13 cellular contexts compared by ENCODE assay signal in genomic region chr7:139702313-139702731, GRCh38.
DNase-seq lines count a peak whose midpoint lies in the region; ATAC-seq, FAIRE-seq and TF ChIP-seq lines count a peak whose summit lies in the region.
"Had no signal": no experiment of that assay in that cellular context is flagged by ENCODE, and none has a peak within 500 bp of the region (broad histone marks: within the 10 kb centered on the region; RNA-seq: fewer than 3 reads in every experiment).

No MANE protein-coding gene starts in this region.

- no peak overlapping the region for H3K4ac ChIP-seq in neuronal stem cell (ENCODE audit: low read length)

- H3K36me3 ChIP-seq in colonic mucosa (no peaks in the 10 kb centered on the region), lung (ENCODE audit: control insufficient read depth in 2 of 2, insufficient read depth in 2 of 2, low read length in 2 of 2) (peaks cover 0 to 29% of the 10 kb centered on the region in 2 donors), aorta (ENCODE audit: control insufficient read depth in 1 of 2, insufficient read depth in 2 of 2, low read length in 1 of 2) (no peaks in the 10 kb centered on the region), neuronal stem cell (replicated peaks in 1 of 2; ENCODE audit: control insufficient read depth in 2 of 2, insufficient read depth in 2 of 2, low read length in 2 of 2) (peaks cover 0 to 28% of the 10 kb centered on the region in 2 donors)

- H3K14ac ChIP-seq in neuronal stem cell (ENCODE audit: low read length), result no peak overlapping the region

- H3K4me1 Mint-ChIP-seq in naive thymus-derived CD8-positive, alpha-beta T cell, result peaks cover 10 to 44% (median 24%) of the 10 kb centered on the region in 4 donors

- no peak overlapping the region for H3K4me2 ChIP-seq in neuronal stem cell (ENCODE audit: insufficient read depth, low read length, poor library complexity, severe bottlenecking)

- no peaks in the 10 kb centered on the region for H3K9me3 Mint-ChIP-seq in naive thymus-derived CD8-positive, alpha-beta T cell

- no peak overlapping the region for H4K91ac ChIP-seq in neuronal stem cell (ENCODE audit: low read depth, low read length, poor library complexity)

- no peak for FAIRE-seq in GM19239 (lab: Jason Lieb, UNC)
- FAIRE-seq: H54 had no signal

- H3K27me3 ChIP-seq in colonic mucosa (no peaks in the 10 kb centered on the region), lung (ENCODE audit: control insufficient read depth, insufficient read depth) (no peaks in the 10 kb centered on the region), aorta (ENCODE audit: control insufficient read depth in 1 of 2, insufficient read depth in 2 of 2, low read length in 1 of 2) (no peaks in the 10 kb centered on the region), neuronal stem cell (ENCODE audit: control insufficient read depth in 3 of 3, insufficient read depth in 3 of 3, low read depth in 1 of 3, low read length in 3 of 3) (no peaks in the 10 kb centered on the region)
- H3K27me3 ChIP-seq: MG63 had no signal

- peak; percentile 21 for ATAC-seq in Right ventricle myocardium inferior
- ATAC-seq in lung (ENCODE audit: insufficient read depth, low FRiP score), result no peak
- ATAC-seq in aorta (ENCODE audit: low FRiP score), result peak; percentile 13
- no peak for ATAC-seq in naive thymus-derived CD8-positive, alpha-beta T cell
- ATAC-seq: activated CD8-positive, alpha-beta T cell treated with anti-CD3 and anti-CD28 coated beads, Interleukin-2, amount 10 ng/mL, durations not matched to agents 7 days and 5 days; T-helper 17 cell had no signal

- intact Hi-C loops in Right ventricle myocardium inferior (cut with DNase I) (loop anchor here (5.0 kb wide), 1 partner anchor 75 kb away; the partner anchor contains the start of gene HIPK2), cardiac septum (cut with DNase I) (no loop called here), colonic mucosa (cut with DNase I) (no loop called here), aorta (cut with DNase I) (no loop called here)

- H3K36me3 Mint-ChIP-seq in naive thymus-derived CD8-positive, alpha-beta T cell, result peaks cover 0 to 43% (median 0%) of the 10 kb centered on the region in 3 donors

- no peak overlapping the region for H2BK120ac ChIP-seq in neuronal stem cell (ENCODE audit: low read depth, low read length)

- H3K9me3 ChIP-seq in colonic mucosa, result no peaks in the 10 kb centered on the region
- peaks cover 0 to 2% of the 10 kb centered on the region in 2 donors for H3K9me3 ChIP-seq in lung (ENCODE audit: control insufficient read depth in 2 of 2, insufficient read depth in 1 of 2, low read length in 1 of 2)
- no peaks in the 10 kb centered on the region for H3K9me3 ChIP-seq in aorta (ENCODE audit: control insufficient read depth, low read length)
- no peaks in the 10 kb centered on the region for H3K9me3 ChIP-seq in neuronal stem cell (replicated peaks in 1 of 2; ENCODE audit: control insufficient read depth in 2 of 2, insufficient read depth in 1 of 2, low read depth in 1 of 2, low read length in 2 of 2)
- H3K9me3 ChIP-seq: MG63 had no signal

- DNase-seq in Right ventricle myocardium inferior (ENCODE audit: missing footprints) (no peak), cardiac septum (ENCODE audit: low spot score) (no peak), colonic mucosa (no peak), lung (ENCODE audit: low spot score) (no peak), aorta (no peak), GM19239 (ENCODE audit: insufficient read length, low spot score) (no peak), neuronal stem cell (ENCODE audit: low spot score) (no peak)
- no peak for DNase-seq in naive thymus-derived CD8-positive, alpha-beta T cell
- DNase-seq: activated CD8-positive, alpha-beta T cell treated with anti-CD3 and anti-CD28 coated beads, Interleukin-2, amount 10 ng/mL, durations not matched to agents 7 days and 5 days; amniotic stem cell; MG63; T-helper 17 cell had no signal

- H3K4me1 ChIP-seq in colonic mucosa (peaks cover 4% of the 10 kb centered on the region), lung (ENCODE audit: control insufficient read depth in 2 of 2, insufficient read depth in 2 of 2, low read length in 2 of 2) (peaks cover 20 to 36% of the 10 kb centered on the region in 2 donors), aorta (ENCODE audit: control insufficient read depth in 1 of 2, insufficient read depth in 2 of 2, low read length in 2 of 2) (no peaks in the 10 kb centered on the region), neuronal stem cell (ENCODE audit: control insufficient read depth in 2 of 2, insufficient read depth in 1 of 2, low read depth in 1 of 2, low read length in 2 of 2) (peaks cover 0 to 7% of the 10 kb centered on the region in 2 donors)

- H2BK15ac ChIP-seq in neuronal stem cell (ENCODE audit: low read length), result no peak overlapping the region

- no peak overlapping the region for H2AFZ ChIP-seq in neuronal stem cell (ENCODE audit: low read length)

- no peak for TF ChIP-seq CTCF in colonic mucosa (IDR thresholded peaks at IDR 0.05)
- TF ChIP-seq CTCF in lung (IDR thresholded peaks at IDR 0.05; ENCODE audit: control extremely low read depth, extremely low read depth), result no peak

- H3K79me1 ChIP-seq in neuronal stem cell (ENCODE audit: low read depth, low read length), result peaks cover 8% of the 10 kb centered on the region

- H3K27ac ChIP-seq in colonic mucosa (no peak overlapping the region), lung (ENCODE audit: low read depth in 1 of 2, low read length in 1 of 2) (peak overlapping the region; percentile 53 to 83), aorta (ENCODE audit: low read depth in 1 of 2, low read length in 2 of 2) (no peak overlapping the region), neuronal stem cell (replicated peaks; ENCODE audit: low read length) (no peak overlapping the region)

- H3K4me3 Mint-ChIP-seq in naive thymus-derived CD8-positive, alpha-beta T cell, result no peak overlapping the region
- H3K4me3 Mint-ChIP-seq: activated CD8-positive, alpha-beta T cell treated with anti-CD3 and anti-CD28 coated beads, Interleukin-2, amount 10 ng/mL, durations not matched to agents 7 days and 5 days had no signal

- H2BK12ac ChIP-seq in neuronal stem cell (ENCODE audit: low read length), result no peak overlapping the region

- H3K27me3 Mint-ChIP-seq in naive thymus-derived CD8-positive, alpha-beta T cell, result no peaks in the 10 kb centered on the region
- H3K27me3 Mint-ChIP-seq: T-helper 17 cell had no signal

- no peak overlapping the region for H3K23ac ChIP-seq in neuronal stem cell (ENCODE audit: low read depth, low read length, poor library complexity)

- H4K8ac ChIP-seq in neuronal stem cell (ENCODE audit: low read depth, low read length), result no peak overlapping the region

- H2AK5ac ChIP-seq in neuronal stem cell (ENCODE audit: low read depth, low read length), result no peak overlapping the region

- H3K9ac ChIP-seq in colonic mucosa (ENCODE audit: low read depth in 2 of 2, low read length in 2 of 2), result peak overlapping the region; percentile 3 to 38
- no peak overlapping the region for H3K9ac ChIP-seq in neuronal stem cell (ENCODE audit: low read depth, low read length, poor library complexity)

- H3K4me3 ChIP-seq in colonic mucosa, result no peak overlapping the region
- no peak overlapping the region for H3K4me3 ChIP-seq in lung
- no peak overlapping the region for H3K4me3 ChIP-seq in aorta (ENCODE audit: low read length in 2 of 2)
- no peak overlapping the region for H3K4me3 ChIP-seq in neuronal stem cell (ENCODE audit: low read length in 2 of 2)
- H3K4me3 ChIP-seq: MG63 had no signal

- no peak overlapping the region for H3K18ac ChIP-seq in neuronal stem cell (ENCODE audit: low read length)

- POLR2A ChIA-PET in naive thymus-derived CD8-positive, alpha-beta T cell (lab: Charles Lee), result no interaction called here

- peak overlapping the region in 1 of 10 donors; percentile 64 for H3K27ac Mint-ChIP-seq in naive thymus-derived CD8-positive, alpha-beta T cell
- H3K27ac Mint-ChIP-seq: activated CD8-positive, alpha-beta T cell treated with anti-CD3 and anti-CD28 coated beads, Interleukin-2, amount 10 ng/mL, durations not matched to agents 7 days and 5 days; T-helper 17 cell had no signal

- H2BK5ac ChIP-seq in neuronal stem cell (ENCODE audit: low read length), result no peak overlapping the region

- whole genome bisulfite sequencing in lung, 2 donors, result 19 to 37% methylated on average over 8 of the region's 8 CpGs
- 20 to 22% methylated on average over 8 of the region's 8 CpGs for WGBS in aorta, 2 donors
- no CpG with 5 or more reads among the region's 8 CpGs for WGBS in neuronal stem cell (ENCODE audit: extremely low coverage in 2 of 2, insufficient read length in 2 of 2, insufficient replicate concordance in 1 of 2), 2 donors

Comparison
In these comparisons a context has a peak if more than half of its experiments do, and no peak if none do; other contexts are left out.
1. ATAC-seq: peak in Right ventricle myocardium inferior (single experiment) and aorta (single experiment); none in lung (single experiment) and naive thymus-derived CD8-positive, alpha-beta T cell (0 of 2).
2. H3K27ac ChIP-seq: peak in lung (2 of 2); none in colonic mucosa (single experiment), aorta (0 of 2) and neuronal stem cell (single experiment).